In genomic region chr6:147201885-147202515, GRCh38 we compare ENCODE assay signal across 8 cellular contexts. TPM values are rescaled to one million over a fixed set of nuclear protein-coding genes. Genes with fewer than 3 reads are reported as not detected.
A peak's percentile ranks its signal among the peaks of the same experiment; 100 is the strongest.
DNase-seq lines count a peak whose midpoint lies in the region; ATAC-seq and TF ChIP-seq lines count a peak whose summit lies in the region.

No MANE protein-coding gene starts in this region.

- peak overlapping the region; percentile 90 for H2AFZ ChIP-seq in DND-41 (ENCODE audit: low read depth, low read length)

- DNase-seq in DND-41 = no peak
- DNase-seq in HCEC 1CT = peak; percentile 37
- peak; percentile 72 for DNase-seq in NCI-H774 (lab: John Stamatoyannopoulos, UW)
- DNase-seq in ascending aorta (ENCODE audit: low spot score in 2 of 2) = no peak
- DNase-seq in iPS-NIHi7 (ENCODE audit: extremely low spot score) = peak; percentile 29
- no peak for DNase-seq in COLO829 (ENCODE audit: low spot score)

- H3K4me1 Mint-ChIP-seq in stimulated activated memory B cell treated with anti-CD40 and anti-IgM and Interleukin-4, amounts not matched to agents 10 μg/mL and 1 μg/mL and 100 μg/mL, for 72 hours = peaks cover 24% of the 10 kb centered on the region

- TF ChIP-seq CTCF in DND-41 (IDR thresholded peaks at IDR 0.05; ENCODE audit: borderline replicate concordance, extremely low read depth, low read length, poor library complexity, severe bottlenecking) (no peak), ascending aorta (IDR thresholded peaks at IDR 0.05) (no peak)

- no peaks in the 10 kb centered on the region for H3K36me3 Mint-ChIP-seq in stimulated activated memory B cell treated with anti-CD40 and anti-IgM and Interleukin-4, amounts not matched to agents 10 μg/mL and 1 μg/mL and 100 μg/mL, for 72 hours

- peak overlapping the region; percentile 90 for H3K4me3 Mint-ChIP-seq in stimulated activated memory B cell treated with anti-CD40 and anti-IgM and Interleukin-4, amounts not matched to agents 10 μg/mL and 1 μg/mL and 100 μg/mL, for 72 hours

- ATAC-seq in DND-41 (ENCODE audit: insufficient read depth, low read depth) (no peak), HG02571 (IDR thresholded peaks at IDR 0.05; ENCODE audit: unreplicated experiment) (no peak)
- ATAC-seq in stimulated activated memory B cell treated with anti-CD40 and anti-IgM and Interleukin-4, amounts not matched to agents 10 μg/mL and 1 μg/mL and 100 μg/mL, for 72 hours = no peak

- H3K9ac ChIP-seq in DND-41 (ENCODE audit: low read depth, low read length) = peak overlapping the region; percentile 26

- H3K4me1 ChIP-seq in DND-41 (ENCODE audit: insufficient read depth, low read length) (peaks cover 25% of the 10 kb centered on the region), ascending aorta (no peaks in the 10 kb centered on the region)

- intact Hi-C loops in ascending aorta (cut with DNase I) = loop anchor here (2.0 to 10.0 kb wide), 6 partner anchors 85 to 1465 kb away; partner anchors contain the start of genes EPM2A and FBXO30

- no peaks in the 10 kb centered on the region for H3K27me3 Mint-ChIP-seq in stimulated activated memory B cell treated with anti-CD40 and anti-IgM and Interleukin-4, amounts not matched to agents 10 μg/mL and 1 μg/mL and 100 μg/mL, for 72 hours

- H4K20me1 ChIP-seq in DND-41 (ENCODE audit: insufficient read depth, low read length) = no peaks in the 10 kb centered on the region

- H3K4me3 ChIP-seq in DND-41 (ENCODE audit: low read depth in 1 of 2, low read length in 2 of 2) (peak overlapping the region in 1 of 2 experiments; percentile 60; a peak in 3 of 4 replicates), ascending aorta (peak overlapping the region; percentile 98)

- peak overlapping the region; percentile 21; the same call in 1 of the 2 replicates for H3K27ac ChIP-seq in DND-41 (ENCODE audit: low read length)
- no peak overlapping the region for H3K27ac ChIP-seq in ascending aorta

- H3K9me3 Mint-ChIP-seq in stimulated activated memory B cell treated with anti-CD40 and anti-IgM and Interleukin-4, amounts not matched to agents 10 μg/mL and 1 μg/mL and 100 μg/mL, for 72 hours = no peaks in the 10 kb centered on the region

- peak overlapping the region; percentile 76 for H3K4me2 ChIP-seq in DND-41 (ENCODE audit: insufficient read depth, low read length)

- peaks cover 8% of the 10 kb centered on the region; the same call in 1 of the 2 replicates for H3K79me2 ChIP-seq in DND-41 (ENCODE audit: insufficient read depth, low read length)

- H3K9me3 ChIP-seq in DND-41 (ENCODE audit: insufficient read depth, low read length, severe bottlenecking) (no peaks in the 10 kb centered on the region), ascending aorta (no peaks in the 10 kb centered on the region)

- H3K36me3 ChIP-seq in DND-41 (ENCODE audit: insufficient read depth, low read length) = no peaks in the 10 kb centered on the region
- no peaks in the 10 kb centered on the region for H3K36me3 ChIP-seq in ascending aorta

- H3K27me3 ChIP-seq in DND-41 (ENCODE audit: insufficient read depth, low read length, poor library complexity) (no peaks in the 10 kb centered on the region), ascending aorta (no peaks in the 10 kb centered on the region)

- H3K27ac Mint-ChIP-seq in stimulated activated memory B cell treated with anti-CD40 and anti-IgM and Interleukin-4, amounts not matched to agents 10 μg/mL and 1 μg/mL and 100 μg/mL, for 72 hours = peak overlapping the region; percentile 90

RNA-seq across cellular contexts. Expression of gene STXBP5, which starts 2.2 kb away (rescaled TPM):
- 13.6 TPM for total RNA-seq in ascending aorta

Comparison
In these comparisons a context has a peak if more than half of its experiments do, and no peak if none do; other contexts are left out.
1. DNase-seq: peak in HCEC 1CT (single experiment), NCI-H774 (single experiment) and iPS-NIHi7 (single experiment); none in DND-41 (single experiment), ascending aorta (0 of 2) and COLO829 (single experiment).